Comparison of ENCODE assay signal across 7 cellular contexts in the genomic region with DNA sequence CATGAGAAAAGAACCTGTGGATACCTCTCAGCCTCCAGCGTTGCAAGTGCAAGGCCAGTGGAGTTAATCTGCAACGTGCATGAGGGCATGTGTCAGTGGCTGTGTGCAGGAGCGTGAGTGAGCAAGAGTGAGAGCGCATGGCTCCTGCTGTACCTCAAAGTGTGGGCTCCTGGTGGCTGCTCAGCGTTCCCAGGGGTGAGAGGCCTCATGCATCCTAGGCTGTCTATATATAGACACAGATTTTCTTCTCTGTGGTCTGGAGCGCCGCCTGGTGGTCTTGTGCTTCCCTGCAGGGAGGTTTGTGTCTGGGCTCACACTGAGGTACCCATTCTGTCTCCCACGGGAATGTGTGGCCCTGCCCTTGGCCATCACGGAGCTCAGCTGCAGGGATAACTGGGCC.
DNase-seq lines count a peak whose midpoint lies in the region; ATAC-seq and TF ChIP-seq lines count a peak whose summit lies in the region.
"Not testable (repeated sequence)": the region's sequence is repeated elsewhere in the genome, so short reads cannot be mapped to it uniquely, and the experiment has no call there.

No MANE protein-coding gene starts in this region.

- not testable (repeated sequence) for H3K9me3 ChIP-seq in RWPE2 (ENCODE audit: severe bottlenecking); naive thymus-derived CD4-positive, alpha-beta T cell (ENCODE audit: control insufficient read depth in 2 of 3, low read length in 3 of 3)

- intact Hi-C loops in naive thymus-derived CD4-positive, alpha-beta T cell (cut with micrococcal nuclease): not testable (repeated sequence)

- H3K27me3 ChIP-seq in RWPE2 (ENCODE audit: insufficient read depth, poor library complexity, severe bottlenecking); naive thymus-derived CD4-positive, alpha-beta T cell (ENCODE audit: control insufficient read depth in 2 of 2, insufficient read depth in 2 of 2, low read length in 2 of 2): not testable (repeated sequence)

- H3K4me1 Mint-ChIP-seq in activated CD8-positive, alpha-beta T cell treated with anti-CD3 and anti-CD28 coated beads, Interleukin-2, amount 10 ng/mL, durations not matched to agents 7 days and 5 days (ENCODE audit: low read depth); naive thymus-derived CD4-positive, alpha-beta T cell; stimulated activated naive B cell treated with anti-CD40 and anti-IgM and Interleukin-4, amounts not matched to agents 10 μg/mL and 1 μg/mL and 100 μg/mL, for 72 hours: not testable (repeated sequence)

- POLR2A ChIA-PET in activated CD8-positive, alpha-beta T cell treated with anti-CD3 and anti-CD28 coated beads, Interleukin-2, amount 10 ng/mL, durations not matched to agents 7 days and 5 days (lab: Charles Lee); naive thymus-derived CD4-positive, alpha-beta T cell (lab: Charles Lee): not testable (repeated sequence)

- not testable (repeated sequence) for H3K27ac ChIP-seq in RWPE2 (ENCODE audit: poor library complexity, severe bottlenecking); naive thymus-derived CD4-positive, alpha-beta T cell (ENCODE audit: low read depth, low read length)

- H3K4me3 ChIP-seq in RWPE2 (ENCODE audit: severe bottlenecking); naive thymus-derived CD4-positive, alpha-beta T cell (ENCODE audit: low read length): not testable (repeated sequence)

- not testable (repeated sequence) for H3K27ac Mint-ChIP-seq in activated CD8-positive, alpha-beta T cell treated with anti-CD3 and anti-CD28 coated beads, Interleukin-2, amount 10 ng/mL, durations not matched to agents 7 days and 5 days; naive thymus-derived CD4-positive, alpha-beta T cell; stimulated activated naive B cell treated with anti-CD40 and anti-IgM and Interleukin-4, amounts not matched to agents 10 μg/mL and 1 μg/mL and 100 μg/mL, for 72 hours

- TF ChIP-seq CTCF in RWPE2 (IDR thresholded peaks at IDR 0.05; ENCODE audit: poor library complexity, severe bottlenecking): not testable (repeated sequence)

- not testable (repeated sequence) for DNase-seq in RWPE2 (ENCODE audit: low spot score); activated CD8-positive, alpha-beta T cell treated with anti-CD3 and anti-CD28 coated beads, Interleukin-2, amount 10 ng/mL, durations not matched to agents 7 days and 5 days; stimulated activated naive B cell treated with anti-CD40 and anti-IgM and Interleukin-4, amounts not matched to agents 10 μg/mL and 1 μg/mL and 100 μg/mL, for 72 hours
- peak; percentile 0 for DNase-seq in kidney tubule cell (ENCODE audit: low spot score)
- peak in 4 of 9 donors; percentile 8 to 18 (median 12) for DNase-seq in naive thymus-derived CD4-positive, alpha-beta T cell

- not testable (repeated sequence) for H3K9me3 Mint-ChIP-seq in activated CD8-positive, alpha-beta T cell treated with anti-CD3 and anti-CD28 coated beads, Interleukin-2, amount 10 ng/mL, durations not matched to agents 7 days and 5 days (ENCODE audit: insufficient read depth); naive thymus-derived CD4-positive, alpha-beta T cell; stimulated activated naive B cell treated with anti-CD40 and anti-IgM and Interleukin-4, amounts not matched to agents 10 μg/mL and 1 μg/mL and 100 μg/mL, for 72 hours

- H3K36me3 ChIP-seq in RWPE2 (ENCODE audit: low read depth); naive thymus-derived CD4-positive, alpha-beta T cell (ENCODE audit: control insufficient read depth in 2 of 3, insufficient read depth in 3 of 3, low read length in 3 of 3): not testable (repeated sequence)

- not testable (repeated sequence) for H3K36me3 Mint-ChIP-seq in activated CD8-positive, alpha-beta T cell treated with anti-CD3 and anti-CD28 coated beads, Interleukin-2, amount 10 ng/mL, durations not matched to agents 7 days and 5 days (ENCODE audit: low read depth); naive thymus-derived CD4-positive, alpha-beta T cell; stimulated activated naive B cell treated with anti-CD40 and anti-IgM and Interleukin-4, amounts not matched to agents 10 μg/mL and 1 μg/mL and 100 μg/mL, for 72 hours

- CTCF ChIA-PET in activated CD8-positive, alpha-beta T cell treated with anti-CD3 and anti-CD28 coated beads, Interleukin-2, amount 10 ng/mL, durations not matched to agents 7 days and 5 days (lab: Charles Lee); naive thymus-derived CD4-positive, alpha-beta T cell (lab: Charles Lee): not testable (repeated sequence)

- not testable (repeated sequence) for H3K4me1 ChIP-seq in RWPE2 (ENCODE audit: insufficient read depth, poor library complexity, severe bottlenecking); naive thymus-derived CD4-positive, alpha-beta T cell (ENCODE audit: control insufficient read depth in 2 of 2, insufficient read depth in 2 of 2, low read length in 2 of 2)

- not testable (repeated sequence) for H3K4me3 Mint-ChIP-seq in activated CD8-positive, alpha-beta T cell treated with anti-CD3 and anti-CD28 coated beads, Interleukin-2, amount 10 ng/mL, durations not matched to agents 7 days and 5 days; naive thymus-derived CD4-positive, alpha-beta T cell; stimulated activated naive B cell treated with anti-CD40 and anti-IgM and Interleukin-4, amounts not matched to agents 10 μg/mL and 1 μg/mL and 100 μg/mL, for 72 hours

- not testable (repeated sequence) for H3K27me3 Mint-ChIP-seq in activated CD8-positive, alpha-beta T cell treated with anti-CD3 and anti-CD28 coated beads, Interleukin-2, amount 10 ng/mL, durations not matched to agents 7 days and 5 days (ENCODE audit: low read depth); naive thymus-derived CD4-positive, alpha-beta T cell; stimulated activated naive B cell treated with anti-CD40 and anti-IgM and Interleukin-4, amounts not matched to agents 10 μg/mL and 1 μg/mL and 100 μg/mL, for 72 hours

- peak; percentile 62 for ATAC-seq in HG02623 (IDR thresholded peaks at IDR 0.05; ENCODE audit: unreplicated experiment)
- peak; percentile 57 for ATAC-seq in RWPE2 (ENCODE audit: low read depth)
- ATAC-seq in activated CD8-positive, alpha-beta T cell treated with anti-CD3 and anti-CD28 coated beads, Interleukin-2, amount 10 ng/mL, durations not matched to agents 7 days and 5 days: peak; percentile 47
- peak; percentile 39 for ATAC-seq in esophagus mucosa
- ATAC-seq in naive thymus-derived CD4-positive, alpha-beta T cell: peak; percentile 34
- ATAC-seq in stimulated activated naive B cell treated with anti-CD40 and anti-IgM and Interleukin-4, amounts not matched to agents 10 μg/mL and 1 μg/mL and 100 μg/mL, for 72 hours (replicated peaks): peak; percentile 68 to 80
